15 cellular contexts compared by ENCODE assay signal in genomic region chr2:176066645-176067586, GRCh38. TPM values are rescaled to one million over a fixed set of nuclear protein-coding genes. Genes with fewer than 3 reads are reported as not detected.
A peak's percentile ranks its signal among the peaks of the same experiment; 100 is the strongest.
DNase-seq lines count a peak whose midpoint lies in the region; ATAC-seq, FAIRE-seq and TF ChIP-seq lines count a peak whose summit lies in the region.
"Had no signal": no experiment of that assay in that cellular context is flagged by ENCODE, and none has a peak within 500 bp of the region (broad histone marks: within the 10 kb centered on the region; RNA-seq: fewer than 3 reads in every experiment).

No MANE protein-coding gene starts in this region.

- no peak overlapping the region for H2AFZ ChIP-seq in HepG2 (ENCODE audit: low read length)

- no peaks in the 10 kb centered on the region for H4K20me1 ChIP-seq in HepG2 (ENCODE audit: insufficient read depth, low read length)

- DNase-seq in H7 (peak; percentile 76), HepG2 (ENCODE audit: low spot score) (no peak), Ammon's horn (ENCODE audit: low spot score) (no peak)
- no peak for DNase-seq in stimulated activated CD4-positive, alpha-beta T cell treated with anti-CD3 and anti-CD28 coated beads, Interleukin-4, amount 100 ng/mL, for 24 hours
- DNase-seq: COR-L47, HFFc6, naive B cell had no signal

- H3K36me3 ChIP-seq in H7 (replicated peaks; ENCODE audit: control insufficient read depth, insufficient read depth, low read length) (no peaks in the 10 kb centered on the region), duodenal mucosa (ENCODE audit: control insufficient read depth in 1 of 2, insufficient read depth in 2 of 2, low read length in 2 of 2) (no peaks in the 10 kb centered on the region), HepG2 (replicated peaks in 1 of 2; ENCODE audit: control insufficient read depth in 1 of 2, insufficient read depth in 2 of 2, low read length in 2 of 2) (no peaks in the 10 kb centered on the region), skeletal muscle satellite cell (ENCODE audit: insufficient read depth, low read length) (no peaks in the 10 kb centered on the region)

- intact Hi-C loops in HepG2 (cut with micrococcal nuclease; ENCODE audit: unreplicated experiment), result no loop called here

- in situ Hi-C loops in HepG2 (cut with HindIII; ENCODE audit: extremely low pct_ligation_motif_present, low pct_unique_long_range_greater_than_20kb), result no loop called here

- WGBS in HepG2 (ENCODE audit: low lambda C conversion rate), result 44% methylated on average over 41 of the region's 56 CpGs

- H3K4me1 ChIP-seq in duodenal mucosa (ENCODE audit: control insufficient read depth in 1 of 2, insufficient read depth in 2 of 2, low read length in 2 of 2), result peaks cover 15 to 17% of the 10 kb centered on the region in 2 donors
- H3K4me1 ChIP-seq in HepG2 (ENCODE audit: insufficient read depth, low read length), result no peaks in the 10 kb centered on the region
- peaks cover 18% of the 10 kb centered on the region for H3K4me1 ChIP-seq in skeletal muscle satellite cell (ENCODE audit: control insufficient read depth, insufficient read depth, low read length)

- BruUV-seq in HepG2 (replicated peaks; lab: Mats Ljungman, UMichigan), result no TSS peak

- no peak; the same call in 2 of the 3 replicates for ATAC-seq in HepG2
- ATAC-seq in HG02678 (IDR thresholded peaks at IDR 0.05; ENCODE audit: unreplicated experiment), result no peak
- no peak for ATAC-seq in HG03521 (IDR thresholded peaks at IDR 0.05; ENCODE audit: unreplicated experiment)

- no peaks in the 10 kb centered on the region for H3K79me2 ChIP-seq in HepG2 (ENCODE audit: insufficient read depth, low read length)

- TF ChIP-seq RAD21 in HepG2 (CRISPR knock-in tag; IDR thresholded peaks at IDR 0.05), result no peak

- POLR2A ChIA-PET in HepG2 (lab: Yijun Ruan, JAX), result no interaction called here

- H3K27me3 ChIP-seq in H7 (ENCODE audit: control insufficient read depth, insufficient read depth, low read length) (peaks cover 77% of the 10 kb centered on the region), duodenal mucosa (ENCODE audit: control insufficient read depth in 1 of 2, insufficient read depth in 2 of 2, low read length in 2 of 2) (peaks cover 72 to 81% of the 10 kb centered on the region in 2 donors), HepG2 (ENCODE audit: control insufficient read depth in 1 of 2, insufficient read depth in 2 of 2, low read length in 2 of 2) (peaks cover 16 to 59% of the 10 kb centered on the region in 2 experiments), skeletal muscle satellite cell (ENCODE audit: control insufficient read depth, insufficient read depth, low read length) (peaks cover 94% of the 10 kb centered on the region)

- TF ChIP-seq POLR2A in HepG2 (IDR thresholded peaks at IDR 0.05; ENCODE audit: insufficient read depth in 1 of 2, low read depth in 2 of 2, low read length in 2 of 2), result no peak

- FAIRE-seq in HepG2 (lab: Jason Lieb, UNC), result no peak

- H3K27ac ChIP-seq in duodenal mucosa (ENCODE audit: low read depth, low read length), result no peak overlapping the region
- H3K27ac ChIP-seq in HepG2 (ENCODE audit: extremely low read length, insufficient read depth, low read length), result no peak overlapping the region

- H3K9me3 ChIP-seq in duodenal mucosa (ENCODE audit: control insufficient read depth in 1 of 2, low read length in 2 of 2), result no peaks in the 10 kb centered on the region
- no peaks in the 10 kb centered on the region for H3K9me3 ChIP-seq in HepG2 (ENCODE audit: low read length)
- H3K9me3 ChIP-seq in skeletal muscle satellite cell (replicated peaks; ENCODE audit: low read length), result peaks cover 3% of the 10 kb centered on the region

- no peak for TF ChIP-seq CTCF in HepG2 (CRISPR knock-in tag; IDR thresholded peaks at IDR 0.05)

- H3K9ac ChIP-seq in duodenal mucosa (ENCODE audit: low read depth in 1 of 2, low read length in 2 of 2), result no peak overlapping the region
- H3K9ac ChIP-seq in HepG2 (ENCODE audit: insufficient read depth, low read depth, low read length), result no peak overlapping the region
- no peak overlapping the region for H3K9ac ChIP-seq in skeletal muscle satellite cell (ENCODE audit: low read depth, low read length)

- H3K4me2 ChIP-seq in HepG2 (ENCODE audit: low read depth, low read length), result peak overlapping the region; percentile 50
- H3K4me2 ChIP-seq in skeletal muscle satellite cell (ENCODE audit: low read length), result peak overlapping the region; percentile 78

- CTCF ChIA-PET in HepG2 (lab: Yijun Ruan, JAX; ENCODE audit: low intra/inter-chr PET ratio, low total read pairs), result no interaction called here

- TF ChIP-seq EP300 in HepG2 (IDR thresholded peaks at IDR 0.05; ENCODE audit: low read depth in 2 of 2, low read length in 2 of 2) (no peak), HepG2 (CRISPR knock-in tag; IDR thresholded peaks at IDR 0.05; ENCODE audit: borderline replicate concordance) (no peak)

- H3K4me3 ChIP-seq in H7 (ENCODE audit: insufficient read depth, low read depth, low read length) (peak overlapping the region; percentile 2; the same call in 1 of the 2 replicates), duodenal mucosa (ENCODE audit: low read depth in 1 of 2, low read length in 2 of 2) (peak overlapping the region; percentile 57 to 58), HepG2 (replicated peaks in 1 of 3; ENCODE audit: insufficient read depth in 1 of 3, low read depth in 2 of 3, low read length in 3 of 3) (peak overlapping the region in 1 of 3 experiments; percentile 44; a peak in 1 of 6 replicates), skeletal muscle satellite cell (ENCODE audit: low read length) (peak overlapping the region; percentile 63)

RNA-seq across cellular contexts. Expression of gene EVX2, which starts 16.8 kb away (rescaled TPM):
- total RNA-seq in H7 (2014; rRNA removed; shearing (Covaris generic)), result not detected in 2 replicates
- total RNA-seq in HepG2 (2016; rRNA removed; fragmentation: Illumina TruSeq; extraction: Trizol), result not detected in 2 replicates
- total RNA-seq in HepG2 (2016; cell fraction: cytosol; rRNA removed; fragmentation: Illumina TruSeq; extraction: Trizol; ENCODE audit: low read depth), result not detected in 2 replicates
- total RNA-seq in HepG2 (2016; cell fraction: insoluble cytoplasmic fraction; rRNA removed; fragmentation: Illumina TruSeq; extraction: Trizol), result not detected in 2 replicates
- total RNA-seq in HepG2 (2016; cell fraction: membrane; rRNA removed; fragmentation: Illumina TruSeq; extraction: Trizol), result not detected in 2 replicates
- not detected in 2 replicates for total RNA-seq in HepG2 (2016; cell fraction: nucleus; rRNA removed; fragmentation: Illumina TruSeq; extraction: Trizol)
- not detected in 2 replicates for polyA plus RNA-seq in HepG2 (2011; rRNA removed)
- polyA plus RNA-seq in HepG2 (2011; cell fraction: cytosol; rRNA removed), result not detected in 2 replicates
- polyA plus RNA-seq in HepG2 (2011; cell fraction: nucleus; rRNA removed), result not detected in 2 replicates
- not detected in 2 replicates for polyA plus RNA-seq in HepG2 (2012)
- not detected in 2 replicates for polyA plus RNA-seq in HepG2 (2016; cell fraction: cytosol; fragmentation: Illumina TruSeq; extraction: Trizol; ENCODE audit: low read depth)
- polyA plus RNA-seq in HepG2 (2016; cell fraction: insoluble cytoplasmic fraction; fragmentation: Illumina TruSeq; extraction: Trizol; ENCODE audit: low read depth), result not detected in 2 replicates
- polyA plus RNA-seq in HepG2 (2016; cell fraction: membrane; fragmentation: Illumina TruSeq; extraction: Trizol; ENCODE audit: low read depth), result not detected in 2 replicates
- polyA plus RNA-seq in HepG2 (2016; cell fraction: nucleus; fragmentation: Illumina TruSeq; extraction: Trizol; ENCODE audit: insufficient read depth, low read depth), result not detected in 2 replicates
- not detected in 2 replicates for polyA minus RNA-seq in HepG2 (2011; rRNA and poly(A)+ RNA removed; ENCODE audit: low replicate concordance)
- not detected in 2 replicates for polyA minus RNA-seq in HepG2 (2011; cell fraction: cytosol; rRNA and poly(A)+ RNA removed)
- polyA minus RNA-seq in HepG2 (2011; cell fraction: nucleus; rRNA and poly(A)+ RNA removed), result not detected in 2 replicates
- not detected in 2 replicates for total RNA-seq in skeletal muscle satellite cell (2012; rRNA removed)
- total RNA-seq: activated T-helper 1 cell treated with anti-CD3 and anti-CD28 coated beads, Interleukin-12 subunit alpha, Interleukin-12 subunit beta, Interleukin-2, Interleukin-4 antibody, amounts not matched to agents 30 ng/mL and 10 ng/mL and 1 ng/mL, durations not matched to agents 14 hours and 24 hours and 36 hours; HFFc6; M059J; NCI-H460; temporal lobe had no signal

RNA-seq across cellular contexts. Expression of gene HOXD13, which starts 25.6 kb away (rescaled TPM):
- total RNA-seq in H7 (2014; rRNA removed; shearing (Covaris generic)), result 0.07 TPM in 1 of 2 replicates, not detected in the other
- total RNA-seq in HepG2 (2016; rRNA removed; fragmentation: Illumina TruSeq; extraction: Trizol), result not detected in 2 replicates
- total RNA-seq in HepG2 (2016; cell fraction: cytosol; rRNA removed; fragmentation: Illumina TruSeq; extraction: Trizol; ENCODE audit: low read depth), result not detected in 2 replicates
- total RNA-seq in HepG2 (2016; cell fraction: insoluble cytoplasmic fraction; rRNA removed; fragmentation: Illumina TruSeq; extraction: Trizol), result not detected in 2 replicates
- total RNA-seq in HepG2 (2016; cell fraction: membrane; rRNA removed; fragmentation: Illumina TruSeq; extraction: Trizol), result not detected in 2 replicates
- not detected in 2 replicates for total RNA-seq in HepG2 (2016; cell fraction: nucleus; rRNA removed; fragmentation: Illumina TruSeq; extraction: Trizol)
- not detected in 2 replicates for polyA plus RNA-seq in HepG2 (2011; rRNA removed)
- polyA plus RNA-seq in HepG2 (2011; cell fraction: cytosol; rRNA removed), result not detected in 2 replicates
- polyA plus RNA-seq in HepG2 (2011; cell fraction: nucleus; rRNA removed), result not detected in 2 replicates
- polyA plus RNA-seq in HepG2 (2012), result not detected in 2 replicates
- polyA plus RNA-seq in HepG2 (2016; cell fraction: cytosol; fragmentation: Illumina TruSeq; extraction: Trizol; ENCODE audit: low read depth), result not detected in 2 replicates
- not detected in 2 replicates for polyA plus RNA-seq in HepG2 (2016; cell fraction: insoluble cytoplasmic fraction; fragmentation: Illumina TruSeq; extraction: Trizol; ENCODE audit: low read depth)
- not detected in 2 replicates for polyA plus RNA-seq in HepG2 (2016; cell fraction: membrane; fragmentation: Illumina TruSeq; extraction: Trizol; ENCODE audit: low read depth)
- polyA plus RNA-seq in HepG2 (2016; cell fraction: nucleus; fragmentation: Illumina TruSeq; extraction: Trizol; ENCODE audit: insufficient read depth, low read depth), result not detected in 2 replicates
- not detected in 2 replicates for polyA minus RNA-seq in HepG2 (2011; rRNA and poly(A)+ RNA removed; ENCODE audit: low replicate concordance)
- not detected in 2 replicates for polyA minus RNA-seq in HepG2 (2011; cell fraction: cytosol; rRNA and poly(A)+ RNA removed)
- polyA minus RNA-seq in HepG2 (2011; cell fraction: nucleus; rRNA and poly(A)+ RNA removed), result not detected in 2 replicates
- total RNA-seq in skeletal muscle satellite cell (2012; rRNA removed), result not detected in 2 replicates
- total RNA-seq: activated T-helper 1 cell treated with anti-CD3 and anti-CD28 coated beads, Interleukin-12 subunit alpha, Interleukin-12 subunit beta, Interleukin-2, Interleukin-4 antibody, amounts not matched to agents 30 ng/mL and 10 ng/mL and 1 ng/mL, durations not matched to agents 14 hours and 24 hours and 36 hours; temporal lobe had no signal

RNA-seq across cellular contexts. Expression of gene HOXD12, which starts 32.7 kb away (rescaled TPM):
- not detected in 2 replicates for total RNA-seq in H7 (2014; rRNA removed; shearing (Covaris generic))
- not detected in 2 replicates for total RNA-seq in HepG2 (2016; rRNA removed; fragmentation: Illumina TruSeq; extraction: Trizol)
- not detected in 2 replicates for total RNA-seq in HepG2 (2016; cell fraction: cytosol; rRNA removed; fragmentation: Illumina TruSeq; extraction: Trizol; ENCODE audit: low read depth)
- total RNA-seq in HepG2 (2016; cell fraction: insoluble cytoplasmic fraction; rRNA removed; fragmentation: Illumina TruSeq; extraction: Trizol), result not detected in 2 replicates
- not detected in 2 replicates for total RNA-seq in HepG2 (2016; cell fraction: membrane; rRNA removed; fragmentation: Illumina TruSeq; extraction: Trizol)
- total RNA-seq in HepG2 (2016; cell fraction: nucleus; rRNA removed; fragmentation: Illumina TruSeq; extraction: Trizol), result not detected in 2 replicates
- not detected in 2 replicates for polyA plus RNA-seq in HepG2 (2011; rRNA removed)
- polyA plus RNA-seq in HepG2 (2011; cell fraction: cytosol; rRNA removed), result not detected in 2 replicates
- not detected in 2 replicates for polyA plus RNA-seq in HepG2 (2011; cell fraction: nucleus; rRNA removed)
- not detected in 2 replicates for polyA plus RNA-seq in HepG2 (2012)
- not detected in 2 replicates for polyA plus RNA-seq in HepG2 (2016; cell fraction: cytosol; fragmentation: Illumina TruSeq; extraction: Trizol; ENCODE audit: low read depth)
- polyA plus RNA-seq in HepG2 (2016; cell fraction: insoluble cytoplasmic fraction; fragmentation: Illumina TruSeq; extraction: Trizol; ENCODE audit: low read depth), result not detected in 2 replicates
- not detected in 2 replicates for polyA plus RNA-seq in HepG2 (2016; cell fraction: membrane; fragmentation: Illumina TruSeq; extraction: Trizol; ENCODE audit: low read depth)
- polyA plus RNA-seq in HepG2 (2016; cell fraction: nucleus; fragmentation: Illumina TruSeq; extraction: Trizol; ENCODE audit: insufficient read depth, low read depth), result not detected in 2 replicates
- not detected in 2 replicates for polyA minus RNA-seq in HepG2 (2011; rRNA and poly(A)+ RNA removed; ENCODE audit: low replicate concordance)
- polyA minus RNA-seq in HepG2 (2011; cell fraction: cytosol; rRNA and poly(A)+ RNA removed), result not detected in 2 replicates
- polyA minus RNA-seq in HepG2 (2011; cell fraction: nucleus; rRNA and poly(A)+ RNA removed), result not detected in 2 replicates
- total RNA-seq in skeletal muscle satellite cell (2012; rRNA removed), result not detected in 2 replicates
- total RNA-seq: activated T-helper 1 cell treated with anti-CD3 and anti-CD28 coated beads, Interleukin-12 subunit alpha, Interleukin-12 subunit beta, Interleukin-2, Interleukin-4 antibody, amounts not matched to agents 30 ng/mL and 10 ng/mL and 1 ng/mL, durations not matched to agents 14 hours and 24 hours and 36 hours; temporal lobe had no signal

RNA-seq across cellular contexts. Expression of gene HOXD11, which starts 40.2 kb away (rescaled TPM):
- 0.22 TPM in 1 of 2 replicates, not detected in the other for total RNA-seq in H7 (2014; rRNA removed; shearing (Covaris generic))
- total RNA-seq in HepG2 (2016; rRNA removed; fragmentation: Illumina TruSeq; extraction: Trizol), result not detected in 2 replicates
- total RNA-seq in HepG2 (2016; cell fraction: cytosol; rRNA removed; fragmentation: Illumina TruSeq; extraction: Trizol; ENCODE audit: low read depth), result not detected in 2 replicates
- not detected in 2 replicates for total RNA-seq in HepG2 (2016; cell fraction: insoluble cytoplasmic fraction; rRNA removed; fragmentation: Illumina TruSeq; extraction: Trizol)
- not detected in 2 replicates for total RNA-seq in HepG2 (2016; cell fraction: membrane; rRNA removed; fragmentation: Illumina TruSeq; extraction: Trizol)
- not detected in 2 replicates for total RNA-seq in HepG2 (2016; cell fraction: nucleus; rRNA removed; fragmentation: Illumina TruSeq; extraction: Trizol)
- not detected in 2 replicates for polyA plus RNA-seq in HepG2 (2011; rRNA removed)
- polyA plus RNA-seq in HepG2 (2011; cell fraction: cytosol; rRNA removed), result not detected in 2 replicates
- polyA plus RNA-seq in HepG2 (2011; cell fraction: nucleus; rRNA removed), result not detected in 2 replicates
- not detected in 2 replicates for polyA plus RNA-seq in HepG2 (2012)
- not detected in 2 replicates for polyA plus RNA-seq in HepG2 (2016; cell fraction: cytosol; fragmentation: Illumina TruSeq; extraction: Trizol; ENCODE audit: low read depth)
- not detected in 2 replicates for polyA plus RNA-seq in HepG2 (2016; cell fraction: insoluble cytoplasmic fraction; fragmentation: Illumina TruSeq; extraction: Trizol; ENCODE audit: low read depth)
- polyA plus RNA-seq in HepG2 (2016; cell fraction: membrane; fragmentation: Illumina TruSeq; extraction: Trizol; ENCODE audit: low read depth), result not detected in 2 replicates
- not detected in 2 replicates for polyA plus RNA-seq in HepG2 (2016; cell fraction: nucleus; fragmentation: Illumina TruSeq; extraction: Trizol; ENCODE audit: insufficient read depth, low read depth)
- polyA minus RNA-seq in HepG2 (2011; rRNA and poly(A)+ RNA removed; ENCODE audit: low replicate concordance), result 0.72 TPM in 1 of 2 replicates, not detected in the other
- polyA minus RNA-seq in HepG2 (2011; cell fraction: cytosol; rRNA and poly(A)+ RNA removed), result not detected in 2 replicates
- not detected in 2 replicates for polyA minus RNA-seq in HepG2 (2011; cell fraction: nucleus; rRNA and poly(A)+ RNA removed)
- not detected in 2 replicates for total RNA-seq in skeletal muscle satellite cell (2012; rRNA removed)
- total RNA-seq: activated T-helper 1 cell treated with anti-CD3 and anti-CD28 coated beads, Interleukin-12 subunit alpha, Interleukin-12 subunit beta, Interleukin-2, Interleukin-4 antibody, amounts not matched to agents 30 ng/mL and 10 ng/mL and 1 ng/mL, durations not matched to agents 14 hours and 24 hours and 36 hours; NCI-H460; temporal lobe had no signal

RNA-seq across cellular contexts. Expression of gene HOXD10, which starts 49.7 kb away (rescaled TPM):
- 0.03 TPM in 1 of 2 replicates, not detected in the other for total RNA-seq in H7 (2014; rRNA removed; shearing (Covaris generic))
- total RNA-seq in HepG2 (2016; rRNA removed; fragmentation: Illumina TruSeq; extraction: Trizol), result not detected in 2 replicates
- not detected in 2 replicates for total RNA-seq in HepG2 (2016; cell fraction: cytosol; rRNA removed; fragmentation: Illumina TruSeq; extraction: Trizol; ENCODE audit: low read depth)
- not detected in 2 replicates for total RNA-seq in HepG2 (2016; cell fraction: insoluble cytoplasmic fraction; rRNA removed; fragmentation: Illumina TruSeq; extraction: Trizol)
- not detected in 2 replicates for total RNA-seq in HepG2 (2016; cell fraction: membrane; rRNA removed; fragmentation: Illumina TruSeq; extraction: Trizol)
- total RNA-seq in HepG2 (2016; cell fraction: nucleus; rRNA removed; fragmentation: Illumina TruSeq; extraction: Trizol), result not detected in 2 replicates
- polyA plus RNA-seq in HepG2 (2011; rRNA removed), result not detected in 2 replicates
- not detected in 2 replicates for polyA plus RNA-seq in HepG2 (2011; cell fraction: cytosol; rRNA removed)
- not detected in 2 replicates for polyA plus RNA-seq in HepG2 (2011; cell fraction: nucleus; rRNA removed)
- polyA plus RNA-seq in HepG2 (2012), result not detected in 2 replicates
- polyA plus RNA-seq in HepG2 (2016; cell fraction: cytosol; fragmentation: Illumina TruSeq; extraction: Trizol; ENCODE audit: low read depth), result not detected in 2 replicates
- not detected in 2 replicates for polyA plus RNA-seq in HepG2 (2016; cell fraction: insoluble cytoplasmic fraction; fragmentation: Illumina TruSeq; extraction: Trizol; ENCODE audit: low read depth)
- polyA plus RNA-seq in HepG2 (2016; cell fraction: membrane; fragmentation: Illumina TruSeq; extraction: Trizol; ENCODE audit: low read depth), result not detected in 2 replicates
- polyA plus RNA-seq in HepG2 (2016; cell fraction: nucleus; fragmentation: Illumina TruSeq; extraction: Trizol; ENCODE audit: insufficient read depth, low read depth), result not detected in 2 replicates
- not detected in 2 replicates for polyA minus RNA-seq in HepG2 (2011; rRNA and poly(A)+ RNA removed; ENCODE audit: low replicate concordance)
- polyA minus RNA-seq in HepG2 (2011; cell fraction: cytosol; rRNA and poly(A)+ RNA removed), result not detected in 2 replicates
- not detected in 2 replicates for polyA minus RNA-seq in HepG2 (2011; cell fraction: nucleus; rRNA and poly(A)+ RNA removed)
- total RNA-seq in skeletal muscle satellite cell (2012; rRNA removed), result 0.22 and 0.25 TPM in 2 replicates
- total RNA-seq: activated T-helper 1 cell treated with anti-CD3 and anti-CD28 coated beads, Interleukin-12 subunit alpha, Interleukin-12 subunit beta, Interleukin-2, Interleukin-4 antibody, amounts not matched to agents 30 ng/mL and 10 ng/mL and 1 ng/mL, durations not matched to agents 14 hours and 24 hours and 36 hours; temporal lobe had no signal
